In genomic region chr15:64647367-64647766, GRCh38 we compare ENCODE assay signal across 23 cellular contexts.
"Had no signal": no experiment of that assay in that cellular context is flagged by ENCODE, and none has a peak within 500 bp of the region (broad histone marks: within the 10 kb centered on the region; RNA-seq: fewer than 3 reads in every experiment).

No MANE protein-coding gene starts in this region.

- H3K36me3 ChIP-seq: ascending aorta, cardiac muscle cell had no signal

- H3K4me3 ChIP-seq: ascending aorta, cardiac muscle cell, SJCRH30, SK-N-MC had no signal

- DNase-seq: activated CD4-positive, alpha-beta T cell treated with anti-CD3 and anti-CD28 coated beads for 36 hours; activated CD4-positive, alpha-beta T cell treated with anti-CD3 and anti-CD28 coated beads, Interleukin-2, amount 10 ng/mL, durations not matched to agents 7 days and 5 days; activated CD4-positive, alpha-beta T cell treated with anti-CD3 and anti-CD28 coated beads, Interleukin-2, amount 50 U/mL, for 48 hours; activated CD8-positive, alpha-beta T cell treated with anti-CD3 and anti-CD28 coated beads, Interleukin-2, amount 10 ng/mL, durations not matched to agents 7 days and 5 days; activated gamma-delta T cell; activated naive CD4-positive, alpha-beta T cell treated with Interleukin-2 at 50 U/mL for 16 hours; activated naive CD8-positive, alpha-beta T cell treated with anti-CD3 and anti-CD28 coated beads, Interleukin-2, amount 10 ng/mL, durations not matched to agents 7 days and 5 days; activated T-cell treated with anti-CD3 and anti-CD28 coated beads, Interleukin-2, amount 50 U/mL, for 24 hours; amygdala; NCI-H1105; NCI-H1417 treated with DMSO at 0.1 percent for 48 hours; NCI-H1930; NCI-H2081 treated with DMSO at 0.1 percent for 48 hours; NCI-H345; NCI-H524 treated with DMSO at 0.1 percent for 48 hours; SHP77; SJCRH30 had no signal

- H3K27me3 ChIP-seq: ascending aorta, cardiac muscle cell, SJCRH30 had no signal

- ATAC-seq: activated CD4-positive, alpha-beta T cell treated with anti-CD3 and anti-CD28 coated beads for 36 hours; activated CD4-positive, CD25-positive, alpha-beta regulatory T cell treated with anti-CD3 and anti-CD28 coated beads, Interleukin-2, amount 50 U/mL, for 24 hours; activated CD8-positive, alpha-beta T cell treated with anti-CD3 and anti-CD28 coated beads, Interleukin-2, amount 10 ng/mL, durations not matched to agents 7 days and 5 days; Panc1; WTC11 had no signal

- H3K27ac ChIP-seq: ascending aorta, cardiac muscle cell, SJCRH30, SK-N-MC had no signal

- H3K9me3 ChIP-seq: ascending aorta, SJCRH30 had no signal

- H3K4me1 ChIP-seq: ascending aorta, SJCRH30 had no signal
